11 cellular contexts compared by ENCODE assay signal in genomic region chr4:25500626-25501318, GRCh38.
A peak's percentile ranks its signal among the peaks of the same experiment; 100 is the strongest.
DNase-seq lines count a peak whose midpoint lies in the region.
"Had no signal": no experiment of that assay in that cellular context is flagged by ENCODE, and none has a peak within 500 bp of the region (broad histone marks: within the 10 kb centered on the region; RNA-seq: fewer than 3 reads in every experiment).

No MANE protein-coding gene starts in this region.

- DNase-seq in DMS 273 treated with DMSO at 0.1 percent for 48 hours (lab: John Stamatoyannopoulos, UW) (peak; percentile 76), NCI-H1694 treated with DMSO at 0.1 percent for 48 hours (lab: John Stamatoyannopoulos, UW) (peak; percentile 93), NCI-H524 (lab: John Stamatoyannopoulos, UW) (peak; percentile 99), cerebellum (ENCODE audit: low spot score) (peak; percentile 50), OCI-M2 (lab: John Stamatoyannopoulos, UW; ENCODE audit: unreplicated experiment) (no peak), HK-2 (ENCODE audit: unreplicated experiment) (no peak), medulla oblongata (ENCODE audit: extremely low spot score) (no peak)
- DNase-seq in stimulated activated CD4-positive, alpha-beta T cell treated with anti-CD3 and anti-CD28 coated beads, Interleukin-4, amount 100 ng/mL, for 1 hour, result no peak
- DNase-seq: activated CD8-positive, alpha-beta memory T cell treated with anti-CD3 and anti-CD28 coated beads, Interleukin-2, amount 50 U/mL, for 4 hours; NCI-H1930; transverse colon had no signal

Comparison
In these comparisons a context has a peak if more than half of its experiments do, and no peak if none do; other contexts are left out.
1. DNase-seq: peak in DMS 273 treated with DMSO at 0.1 percent for 48 hours (single experiment), NCI-H1694 treated with DMSO at 0.1 percent for 48 hours (single experiment), NCI-H524 (2 of 2) and cerebellum (single experiment); none in OCI-M2 (single experiment), HK-2 (single experiment), medulla oblongata (single experiment) and stimulated activated CD4-positive, alpha-beta T cell treated with anti-CD3 and anti-CD28 coated beads, Interleukin-4, amount 100 ng/mL, for 1 hour (single experiment).